29 cellular contexts compared by ENCODE assay signal in the genomic region with DNA sequence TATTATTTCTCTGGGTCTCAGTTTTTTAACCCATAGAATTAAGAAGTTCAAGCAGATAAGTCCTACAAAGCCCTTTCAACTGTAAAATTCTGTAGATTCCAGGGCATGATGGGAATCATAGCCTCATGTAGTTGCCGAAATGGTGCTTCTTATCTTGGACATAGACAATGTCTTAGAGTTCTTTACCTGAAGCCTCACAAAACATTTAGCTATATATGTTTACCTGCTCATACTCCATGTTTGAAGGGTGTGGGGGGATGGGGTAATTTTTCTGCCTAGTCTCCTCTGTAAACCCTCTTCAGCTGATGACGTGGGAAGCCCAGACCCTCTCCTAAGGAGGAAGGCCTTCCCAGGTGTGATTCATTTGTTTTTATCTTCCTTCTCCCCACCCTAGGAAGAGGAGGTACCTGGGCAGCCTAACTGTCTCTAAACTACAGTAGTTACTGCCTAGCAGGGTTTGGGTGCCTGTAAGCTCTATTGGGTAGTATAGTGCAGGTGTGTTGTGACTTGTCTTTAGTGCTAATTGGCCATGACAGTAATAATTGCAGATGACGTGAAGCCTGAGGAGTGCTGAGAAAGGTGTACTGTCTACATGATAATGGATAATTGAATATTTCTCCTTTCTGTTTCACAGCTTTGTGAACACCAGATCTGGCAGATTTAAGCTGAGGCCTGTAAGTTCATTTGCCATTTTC.
DNase-seq lines count a peak whose midpoint lies in the region; ATAC-seq and TF ChIP-seq lines count a peak whose summit lies in the region.
"Had no signal": no experiment of that assay in that cellular context is flagged by ENCODE, and none has a peak within 500 bp of the region (broad histone marks: within the 10 kb centered on the region; RNA-seq: fewer than 3 reads in every experiment).

No MANE protein-coding gene starts in this region.

- no peaks in the 10 kb centered on the region for H3K36me3 ChIP-seq in CD8-positive, alpha-beta memory T cell (ENCODE audit: insufficient read depth, low read length)
- no peaks in the 10 kb centered on the region for H3K36me3 ChIP-seq in brain microvascular endothelial cell (replicated peaks)
- H3K36me3 ChIP-seq: ascending aorta, BLaER1, left lung, pancreas had no signal

- no peak for DNase-seq in CD8-positive, alpha-beta memory T cell
- peak in 2 of 3 experiments; percentile 74 to 81 for DNase-seq in NCI-H1417 (lab: John Stamatoyannopoulos, UW)
- DNase-seq in NCI-H345 (lab: John Stamatoyannopoulos, UW): peak; percentile 93
- DNase-seq in SIG-M5 treated with dmso at 0.1 percent for 504 hours (lab: John Stamatoyannopoulos, UW; ENCODE audit: unreplicated experiment): no peak
- no peak for DNase-seq in SK-N-DZ (ENCODE audit: low spot score)
- DNase-seq in brain microvascular endothelial cell: no peak
- DNase-seq: activated CD4-positive, CD25-positive, alpha-beta regulatory T cell; activated gamma-delta T cell treated with Interleukin-2 at 50 U/mL for 16 hours; activated T-cell treated with anti-CD3 and anti-CD28 coated beads, Interleukin-2, amount 50 U/mL, for 48 hours; central memory CD4-positive, alpha-beta T cell; cortex of kidney; effector memory CD4-positive, alpha-beta T cell; HCEC 1CT; IMR-90; left lung; NCI-H2029; NCI-H526; pancreas; RPMI8226; stimulated activated naive B cell treated with anti-CD40 and anti-IgM and Interleukin-4, amounts not matched to agents 10 μg/mL and 1 μg/mL and 100 μg/mL, for 72 hours; T-cell; trophoblast cell had no signal

- TF ChIP-seq CTCF in brain microvascular endothelial cell (IDR thresholded peaks at IDR 0.05; ENCODE audit: low read depth, low read length, missing control alignments): no peak

- CTCF ChIA-PET in CD8-positive, alpha-beta memory T cell (lab: Charles Lee): no interaction called here

- H3K4me3 Mint-ChIP-seq in CD8-positive, alpha-beta memory T cell: no peak overlapping the region
- H3K4me3 Mint-ChIP-seq: memory B cell; neural crest cell; stimulated activated naive B cell treated with anti-CD40 and anti-IgM and Interleukin-4, amounts not matched to agents 10 μg/mL and 1 μg/mL and 100 μg/mL, for 72 hours; T-cell had no signal

- in situ Hi-C loops in brain microvascular endothelial cell (cut with HindIII; ENCODE audit: low pct_ligation_motif_present, low sequenced_read_pairs): no loop called here

- peak overlapping the region; percentile 51 for H3K27ac ChIP-seq in CD8-positive, alpha-beta memory T cell (ENCODE audit: low read depth, low read length)
- H3K27ac ChIP-seq in brain microvascular endothelial cell: no peak overlapping the region
- H3K27ac ChIP-seq: ascending aorta, BLaER1, epithelial cell of prostate, left lung, pancreas had no signal

- H3K4me1 ChIP-seq in CD8-positive, alpha-beta memory T cell (ENCODE audit: insufficient read depth, low read length): no peaks in the 10 kb centered on the region
- H3K4me1 ChIP-seq: ascending aorta, left lung, pancreas had no signal

- no peaks in the 10 kb centered on the region for H3K9me3 ChIP-seq in CD8-positive, alpha-beta memory T cell (ENCODE audit: low read length)
- H3K9me3 ChIP-seq: ascending aorta, BLaER1, pancreas had no signal

- H3K4me1 Mint-ChIP-seq in CD8-positive, alpha-beta memory T cell: no peaks in the 10 kb centered on the region
- H3K4me1 Mint-ChIP-seq: memory B cell; stimulated activated naive B cell treated with anti-CD40 and anti-IgM and Interleukin-4, amounts not matched to agents 10 μg/mL and 1 μg/mL and 100 μg/mL, for 72 hours; T-cell had no signal

- POLR2A ChIA-PET in CD8-positive, alpha-beta memory T cell (lab: Charles Lee): no interaction called here

- H3K27ac Mint-ChIP-seq in CD8-positive, alpha-beta memory T cell: no peak overlapping the region
- H3K27ac Mint-ChIP-seq: memory B cell; stimulated activated naive B cell treated with anti-CD40 and anti-IgM and Interleukin-4, amounts not matched to agents 10 μg/mL and 1 μg/mL and 100 μg/mL, for 72 hours; T-cell had no signal

- no peak overlapping the region for H3K4me3 ChIP-seq in CD8-positive, alpha-beta memory T cell (ENCODE audit: low read length)
- no peak overlapping the region for H3K4me3 ChIP-seq in brain microvascular endothelial cell (ENCODE audit: low read depth, low read length)
- H3K4me3 ChIP-seq: ascending aorta, BLaER1, left lung, pancreas had no signal

- no peaks in the 10 kb centered on the region for H3K27me3 ChIP-seq in CD8-positive, alpha-beta memory T cell (ENCODE audit: insufficient read depth, low read length, poor library complexity, severe bottlenecking)
- no peaks in the 10 kb centered on the region for H3K27me3 ChIP-seq in brain microvascular endothelial cell (replicated peaks)
- H3K27me3 ChIP-seq: ascending aorta, BLaER1, left lung, pancreas had no signal

- H3K36me3 Mint-ChIP-seq in CD8-positive, alpha-beta memory T cell: no peaks in the 10 kb centered on the region
- H3K36me3 Mint-ChIP-seq: memory B cell; stimulated activated naive B cell treated with anti-CD40 and anti-IgM and Interleukin-4, amounts not matched to agents 10 μg/mL and 1 μg/mL and 100 μg/mL, for 72 hours; T-cell had no signal

- no peaks in the 10 kb centered on the region for H3K27me3 Mint-ChIP-seq in CD8-positive, alpha-beta memory T cell
- H3K27me3 Mint-ChIP-seq: memory B cell; stimulated activated naive B cell treated with anti-CD40 and anti-IgM and Interleukin-4, amounts not matched to agents 10 μg/mL and 1 μg/mL and 100 μg/mL, for 72 hours; T-cell had no signal

- ATAC-seq in esophagus mucosa (peak; percentile 84), HG03139 (IDR thresholded peaks at IDR 0.05; ENCODE audit: unreplicated experiment) (no peak)
- ATAC-seq: left lung; pancreas; stimulated activated naive B cell treated with anti-CD40 and anti-IgM and Interleukin-4, amounts not matched to agents 10 μg/mL and 1 μg/mL and 100 μg/mL, for 72 hours; T-cell had no signal

- H3K9me3 Mint-ChIP-seq in CD8-positive, alpha-beta memory T cell: peaks cover 0 to 9% (median 5%) of the 10 kb centered on the region in 5 donors
- H3K9me3 Mint-ChIP-seq: memory B cell had no signal

Comparison
In these comparisons a context has a peak if more than half of its experiments do, and no peak if none do; other contexts are left out.
1. DNase-seq: peak in NCI-H1417 (2 of 3) and NCI-H345 (single experiment); none in CD8-positive, alpha-beta memory T cell (0 of 5), SIG-M5 treated with dmso at 0.1 percent for 504 hours (single experiment), SK-N-DZ (single experiment) and brain microvascular endothelial cell (single experiment).